ENCODE assay signal across 8 cellular contexts in genomic region chr3:45035441-45036301, GRCh38. TPM values are rescaled to one million over a fixed set of nuclear protein-coding genes. Genes with fewer than 3 reads are reported as not detected.
DNase-seq lines count a peak whose midpoint lies in the region; ATAC-seq and TF ChIP-seq lines count a peak whose summit lies in the region.

No MANE protein-coding gene starts in this region.

- no peak for TF ChIP-seq CTCF in lower lobe of right lung (IDR thresholded peaks at IDR 0.05)

- CTCF ChIA-PET in activated CD4-positive, alpha-beta T cell treated with anti-CD3 and anti-CD28 coated beads for 36 hours (lab: Charles Lee): interaction anchor here (0.6 to 9.4 kb wide), 19 partner anchors 8 to 1470 kb away, joined by 3 to 210 read pairs (median 4); no protein-coding TSS in a partner anchor

- H3K9me3 ChIP-seq in lower lobe of right lung (no peaks in the 10 kb centered on the region), subcutaneous abdominal adipose tissue (ENCODE audit: control insufficient read depth in 5 of 5, low read length in 5 of 5) (no peaks in the 10 kb centered on the region)

- H3K27ac Mint-ChIP-seq in activated CD4-positive, alpha-beta T cell treated with anti-CD3 and anti-CD28 coated beads for 36 hours: no peak overlapping the region

- peak overlapping the region; percentile 33 for H3K4me3 Mint-ChIP-seq in activated CD4-positive, alpha-beta T cell treated with anti-CD3 and anti-CD28 coated beads for 36 hours

- H3K4me3 ChIP-seq in lower lobe of right lung (peak overlapping the region; percentile 42), subcutaneous abdominal adipose tissue (ENCODE audit: low read depth in 1 of 5, low read length in 5 of 5) (peak overlapping the region in 3 of 5 donors; percentile 13 to 46 (median 30))

- H3K36me3 ChIP-seq in lower lobe of right lung (peaks cover 12% of the 10 kb centered on the region), subcutaneous abdominal adipose tissue (ENCODE audit: control insufficient read depth in 5 of 5, insufficient read depth in 5 of 5, low read length in 5 of 5) (peaks cover 7 to 75% (median 46%) of the 10 kb centered on the region in 5 donors)

- ATAC-seq in activated CD4-positive, alpha-beta T cell treated with anti-CD3 and anti-CD28 coated beads for 36 hours: no peak
- ATAC-seq in lower lobe of right lung: peak; percentile 6 to 35
- ATAC-seq in GM21723 (IDR thresholded peaks at IDR 0.05; ENCODE audit: unreplicated experiment): no peak
- no peak for ATAC-seq in HG03095 (IDR thresholded peaks at IDR 0.05; ENCODE audit: unreplicated experiment)

- peak overlapping the region in 1 of 5 donors; percentile 50 for H3K9ac ChIP-seq in subcutaneous abdominal adipose tissue (ENCODE audit: low read length in 5 of 5)

- no peaks in the 10 kb centered on the region for H3K27me3 ChIP-seq in lower lobe of right lung (ENCODE audit: low read depth)
- no peaks in the 10 kb centered on the region for H3K27me3 ChIP-seq in subcutaneous abdominal adipose tissue (ENCODE audit: control insufficient read depth in 5 of 5, insufficient read depth in 4 of 5, low read length in 5 of 5)

- intact Hi-C loops in activated CD4-positive, alpha-beta T cell treated with anti-CD3 and anti-CD28 coated beads for 36 hours (cut with DNase I, micrococcal nuclease): loop anchor here (2.0 to 10.0 kb wide), 8 partner anchors 307 to 1043 kb away; no protein-coding TSS in a partner anchor
- intact Hi-C loops in lower lobe of right lung (cut with DNase I): no loop called here

- peaks cover 28% of the 10 kb centered on the region for H3K4me1 Mint-ChIP-seq in activated CD4-positive, alpha-beta T cell treated with anti-CD3 and anti-CD28 coated beads for 36 hours

- peak; percentile 42 for DNase-seq in activated CD4-positive, alpha-beta T cell treated with anti-CD3 and anti-CD28 coated beads for 36 hours
- no peak for DNase-seq in activated CD4-positive, alpha-beta T cell treated with anti-CD3 and anti-CD28 coated beads, Interleukin-2, amount 50 U/mL, for 4 hours
- DNase-seq in lower lobe of right lung (peak; percentile 54), cortex of kidney (lab: John Stamatoyannopoulos, UW) (no peak)

- POLR2A ChIA-PET in activated CD4-positive, alpha-beta T cell treated with anti-CD3 and anti-CD28 coated beads for 36 hours (lab: Charles Lee): interaction anchor here (0.7 kb wide), 1 partner anchor 59 kb away, joined by 4 read pairs; the partner anchor contains the start of genes EXOSC7 and ZDHHC3

- no peaks in the 10 kb centered on the region for H3K36me3 Mint-ChIP-seq in activated CD4-positive, alpha-beta T cell treated with anti-CD3 and anti-CD28 coated beads for 36 hours (ENCODE audit: low read depth)

- peaks cover 14% of the 10 kb centered on the region for H3K27me3 Mint-ChIP-seq in activated CD4-positive, alpha-beta T cell treated with anti-CD3 and anti-CD28 coated beads for 36 hours

- H3K9me3 Mint-ChIP-seq in activated CD4-positive, alpha-beta T cell treated with anti-CD3 and anti-CD28 coated beads for 36 hours (ENCODE audit: low read depth): no peaks in the 10 kb centered on the region

- H3K27ac ChIP-seq in cingulate gyrus (ENCODE audit: low read depth, low read length): peak overlapping the region; percentile 65
- peak overlapping the region; percentile 76 for H3K27ac ChIP-seq in lower lobe of right lung
- H3K27ac ChIP-seq in subcutaneous abdominal adipose tissue (ENCODE audit: low read depth, low read length): peak overlapping the region; percentile 37

- H3K4me1 ChIP-seq in lower lobe of right lung (peaks cover 50% of the 10 kb centered on the region), subcutaneous abdominal adipose tissue (ENCODE audit: control insufficient read depth in 5 of 5, insufficient read depth in 5 of 5, low read length in 5 of 5) (peaks cover 12 to 45% (median 34%) of the 10 kb centered on the region in 5 donors)

RNA-seq across cellular contexts. Expression of gene CLEC3B, which starts 9.6 kb away (rescaled TPM):
- not detected for total RNA-seq in activated CD4-positive, alpha-beta T cell treated with anti-CD3 and anti-CD28 coated beads for 36 hours
- total RNA-seq in lower lobe of right lung: 217 TPM

RNA-seq across cellular contexts. Expression of gene EXOSC7, which starts 59.6 kb away (rescaled TPM):
- 10 to 100 TPM; 42.7 to 70.7 TPM for total RNA-seq in activated CD4-positive, alpha-beta T cell treated with anti-CD3 and anti-CD28 coated beads for 36 hours
- total RNA-seq in lower lobe of right lung: 32.9 TPM

RNA-seq across cellular contexts. Expression of gene ZDHHC3, which starts 59.7 kb away (rescaled TPM):
- 10 to 100 TPM; 31.9 to 32.9 TPM for total RNA-seq in activated CD4-positive, alpha-beta T cell treated with anti-CD3 and anti-CD28 coated beads for 36 hours
- total RNA-seq in lower lobe of right lung: 110 TPM

Comparison
In these comparisons a context has a peak if more than half of its experiments do, and no peak if none do; other contexts are left out.
1. DNase-seq: peak in activated CD4-positive, alpha-beta T cell treated with anti-CD3 and anti-CD28 coated beads for 36 hours (single experiment) and lower lobe of right lung (single experiment); none in activated CD4-positive, alpha-beta T cell treated with anti-CD3 and anti-CD28 coated beads, Interleukin-2, amount 50 U/mL, for 4 hours (0 of 2) and cortex of kidney (single experiment).
2. ATAC-seq: peak in lower lobe of right lung (2 of 2); none in activated CD4-positive, alpha-beta T cell treated with anti-CD3 and anti-CD28 coated beads for 36 hours (single experiment), GM21723 (single experiment) and HG03095 (single experiment).
3. RNA of gene CLEC3B, which starts 9.6 kb away (total RNA-seq): 217 TPM in lower lobe of right lung (single experiment); not detected in activated CD4-positive, alpha-beta T cell treated with anti-CD3 and anti-CD28 coated beads for 36 hours; every median in the first group is over 100 times any median in the second.
4. Peak in every context shown above with its lines, with median percentiles within 50 percentile points of each other: H3K27ac ChIP-seq.